ENCODE assay signal across 8 cellular contexts in genomic region chr15:67149859-67150824, GRCh38.
DNase-seq lines count a peak whose midpoint lies in the region; ATAC-seq lines count a peak whose summit lies in the region.

No MANE protein-coding gene starts in this region.

- peak; percentile 99 for DNase-seq in ELR (ENCODE audit: low read depth)
- peak; percentile 100 for DNase-seq in NCI-H226
- DNase-seq in activated T-cell treated with anti-CD3 and anti-CD28 coated beads, Interleukin-2, amount 50 U/mL, for 72 hours, result peak; percentile 39 to 47
- DNase-seq in foreskin melanocyte, result peak; percentile 85
- peak; percentile 92 for DNase-seq in posterior vena cava (ENCODE audit: low spot score)
- no peak for DNase-seq in NCI-H146 treated with DMSO at 0.1 percent for 48 hours (lab: John Stamatoyannopoulos, UW; ENCODE audit: unreplicated experiment)

- H3K27ac Mint-ChIP-seq in activated T-cell treated with anti-CD3 and anti-CD28 coated beads, Interleukin-2, amount 50 U/mL, for 72 hours, result peak overlapping the region; percentile 55

- no peaks in the 10 kb centered on the region for H3K9me3 Mint-ChIP-seq in activated T-cell treated with anti-CD3 and anti-CD28 coated beads, Interleukin-2, amount 50 U/mL, for 72 hours

- ATAC-seq in activated T-cell treated with anti-CD3 and anti-CD28 coated beads, Interleukin-2, amount 50 U/mL, for 72 hours (replicated peaks in 1 of 2), result peak; percentile 67 to 69
- ATAC-seq in GM21619 (IDR thresholded peaks at IDR 0.05; ENCODE audit: unreplicated experiment) (no peak), HG03342 (IDR thresholded peaks at IDR 0.05; ENCODE audit: unreplicated experiment) (no peak)

- no peaks in the 10 kb centered on the region for H3K27me3 Mint-ChIP-seq in activated T-cell treated with anti-CD3 and anti-CD28 coated beads, Interleukin-2, amount 50 U/mL, for 72 hours (ENCODE audit: low read depth)

- intact Hi-C loops in posterior vena cava (cut with DNase I), result no loop called here

- peak overlapping the region; percentile 72 to 82 for H3K4me3 Mint-ChIP-seq in activated T-cell treated with anti-CD3 and anti-CD28 coated beads, Interleukin-2, amount 50 U/mL, for 72 hours

- H3K4me1 Mint-ChIP-seq in activated T-cell treated with anti-CD3 and anti-CD28 coated beads, Interleukin-2, amount 50 U/mL, for 72 hours (ENCODE audit: low read depth), result peaks cover 67% of the 10 kb centered on the region

- peaks cover 2% of the 10 kb centered on the region in 2 donors for H3K36me3 Mint-ChIP-seq in activated T-cell treated with anti-CD3 and anti-CD28 coated beads, Interleukin-2, amount 50 U/mL, for 72 hours (ENCODE audit: insufficient read depth in 2 of 2)

Comparison
In these comparisons a context has a peak if more than half of its experiments do, and no peak if none do; other contexts are left out.
1. ATAC-seq: peak in activated T-cell treated with anti-CD3 and anti-CD28 coated beads, Interleukin-2, amount 50 U/mL, for 72 hours (2 of 2); none in GM21619 (single experiment) and HG03342 (single experiment).